In the genomic region with DNA sequence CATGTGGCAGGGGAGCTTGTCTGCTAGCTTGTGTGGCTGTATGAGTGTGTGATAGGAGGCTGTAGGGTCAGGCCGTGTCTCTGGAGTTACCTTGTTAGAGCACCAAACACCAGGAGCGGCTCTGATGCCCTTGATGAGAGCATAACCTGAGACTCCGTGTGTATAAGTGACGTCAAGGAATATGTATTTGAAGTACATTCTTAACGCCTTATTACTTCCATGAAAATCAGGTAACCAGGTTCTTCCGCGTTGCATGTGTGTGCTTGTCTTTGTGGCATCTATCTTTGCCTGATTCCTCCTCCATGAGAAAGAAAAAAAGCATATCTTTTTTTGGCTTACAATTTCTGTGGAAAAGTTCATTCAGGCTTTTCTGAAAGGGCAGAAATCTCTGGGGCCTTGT, we compare ENCODE assay signal across 1 cellular context.
TF ChIP-seq lines count a peak whose summit lies in the region.

No MANE protein-coding gene starts in this region.

TF ChIP-seq in WTC11, 78 proteins besides CTCF, POLR2A, EP300 and RAD21 (continued from another document):
- TF ChIP-seq, protein P1, sequence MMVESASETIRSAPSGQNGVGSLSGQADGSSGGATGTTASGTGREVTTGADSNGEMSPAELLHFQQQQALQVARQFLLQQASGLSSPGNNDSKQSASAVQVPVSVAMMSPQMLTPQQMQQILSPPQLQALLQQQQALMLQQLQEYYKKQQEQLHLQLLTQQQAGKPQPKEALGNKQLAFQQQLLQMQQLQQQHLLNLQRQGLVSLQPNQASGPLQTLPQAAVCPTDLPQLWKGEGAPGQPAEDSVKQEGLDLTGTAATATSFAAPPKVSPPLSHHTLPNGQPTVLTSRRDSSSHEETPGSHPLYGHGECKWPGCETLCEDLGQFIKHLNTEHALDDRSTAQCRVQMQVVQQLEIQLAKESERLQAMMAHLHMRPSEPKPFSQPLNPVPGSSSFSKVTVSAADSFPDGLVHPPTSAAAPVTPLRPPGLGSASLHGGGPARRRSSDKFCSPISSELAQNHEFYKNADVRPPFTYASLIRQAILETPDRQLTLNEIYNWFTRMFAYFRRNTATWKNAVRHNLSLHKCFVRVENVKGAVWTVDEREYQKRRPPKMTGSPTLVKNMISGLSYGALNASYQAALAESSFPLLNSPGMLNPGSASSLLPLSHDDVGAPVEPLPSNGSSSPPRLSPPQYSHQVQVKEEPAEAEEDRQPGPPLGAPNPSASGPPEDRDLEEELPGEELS (CRISPR knock-in tag; IDR thresholded peaks at IDR 0.05) = no peak
